ENCODE assay signal across 17 cellular contexts in genomic region chr3:19232566-19232965, GRCh38.
"Had no signal": no experiment of that assay in that cellular context is flagged by ENCODE, and none has a peak within 500 bp of the region (broad histone marks: within the 10 kb centered on the region; RNA-seq: fewer than 3 reads in every experiment).

No MANE protein-coding gene starts in this region.

- ATAC-seq: esophagus mucosa, gastrocnemius medialis, left lobe of liver, mucosa of descending colon, natural killer cell, right cardiac atrium had no signal

- H3K27ac Mint-ChIP-seq: endodermal cell, natural killer cell, progenitor cell of endocrine pancreas, type B pancreatic cell had no signal

- H3K36me3 Mint-ChIP-seq: natural killer cell had no signal

- H3K9me3 ChIP-seq: gastrocnemius medialis, mucosa of descending colon, ovary had no signal

- H3K27ac ChIP-seq: coronary artery, gastrocnemius medialis, ovary had no signal

- H3K4me3 ChIP-seq: coronary artery, gastrocnemius medialis, mucosa of descending colon, ovary, smooth muscle cell had no signal

- H3K4me1 ChIP-seq: gastrocnemius medialis had no signal

- H3K4me3 Mint-ChIP-seq: endodermal cell, natural killer cell, neural crest cell, type B pancreatic cell had no signal

- H3K9me3 Mint-ChIP-seq: natural killer cell, type B pancreatic cell had no signal

- H3K4me1 Mint-ChIP-seq: natural killer cell had no signal

- H3K36me3 ChIP-seq: gastrocnemius medialis, ovary had no signal

- DNase-seq: effector CD4-positive, alpha-beta T cell; endodermal cell; gastrocnemius medialis; islet precursor cell; mucosa of descending colon; natural killer cell; ovary; right cardiac atrium; stimulated activated CD4-positive, alpha-beta T cell treated with anti-CD3 and anti-CD28 coated beads, Interleukin-2, amount 100 ng/mL, for 48 hours; stimulated activated naive CD4-positive, alpha-beta T cell treated with Interleukin-2 at 50 U/mL for 16 hours had no signal

- H3K27me3 ChIP-seq: gastrocnemius medialis, ovary had no signal

- H3K27me3 Mint-ChIP-seq: progenitor cell of endocrine pancreas, type B pancreatic cell had no signal
